8 cellular contexts compared by ENCODE assay signal in the genomic region with DNA sequence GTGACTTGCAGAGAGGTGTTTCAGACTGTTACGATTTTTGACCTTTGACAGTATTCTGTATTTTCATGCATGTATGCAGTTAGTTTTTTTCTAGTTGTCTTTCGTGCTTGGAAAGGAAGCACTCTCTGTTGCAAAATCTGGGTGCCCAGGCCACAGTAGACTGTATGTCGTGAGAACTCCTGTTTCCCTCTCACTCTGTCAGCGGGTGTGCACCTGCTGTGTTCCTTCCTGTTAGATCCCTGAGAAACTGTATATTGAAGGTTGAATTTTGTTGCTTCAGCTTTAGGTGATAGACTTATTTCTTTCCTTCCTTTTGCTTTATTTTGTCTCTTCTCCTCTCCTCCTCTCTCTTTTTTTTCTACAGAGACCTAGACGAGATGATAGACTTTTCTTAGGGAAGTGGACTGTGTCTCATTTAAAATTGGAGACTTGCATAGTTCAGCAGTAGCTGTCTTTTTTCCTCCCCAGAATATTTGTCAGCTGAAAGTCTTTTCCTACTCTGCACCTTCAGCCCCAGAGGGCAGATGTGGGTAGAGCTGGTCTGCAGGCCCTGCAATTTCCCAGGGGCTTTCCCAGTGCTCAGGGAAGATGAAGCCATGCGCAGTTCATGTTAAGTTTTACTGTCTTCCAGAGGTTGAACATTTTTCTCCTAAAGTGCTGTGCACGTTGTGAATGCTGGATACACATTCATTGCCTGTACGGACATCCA. TPM values are rescaled to one million over a fixed set of nuclear protein-coding genes. Genes with fewer than 3 reads are reported as not detected.
DNase-seq lines count a peak whose midpoint lies in the region; ATAC-seq and TF ChIP-seq lines count a peak whose summit lies in the region.

No MANE protein-coding gene starts in this region.

- H3K27me3 ChIP-seq in DOHH2 (ENCODE audit: control insufficient read depth, low read length) (no peaks in the 10 kb centered on the region), MG63 (no peaks in the 10 kb centered on the region), psoas muscle (ENCODE audit: insufficient read depth in 3 of 3, low read length in 2 of 3) (no peaks in the 10 kb centered on the region)

- H3F3A ChIP-seq in DOHH2 (ENCODE audit: control insufficient read depth, insufficient read depth) = peaks cover 4% of the 10 kb centered on the region; the same call in 1 of the 2 replicates

- WGBS in psoas muscle, 3 donors = 17 to 26% (median 23%) methylated on average over 8 of the region's 8 CpGs

- H3K9me3 ChIP-seq in DOHH2 (ENCODE audit: control insufficient read depth, insufficient read depth, low read length) (no peaks in the 10 kb centered on the region), MG63 (no peaks in the 10 kb centered on the region), psoas muscle (no peaks in the 10 kb centered on the region)

- no peaks in the 10 kb centered on the region for H3K27me3 Mint-ChIP-seq in activated T-cell treated with anti-CD3 and anti-CD28 coated beads, Interleukin-2, amount 50 U/mL, for 4 hours (ENCODE audit: low read depth)

- peaks cover 70% of the 10 kb centered on the region for H3K79me2 ChIP-seq in DOHH2 (ENCODE audit: control insufficient read depth, low read length)

- no peaks in the 10 kb centered on the region for H3K36me3 Mint-ChIP-seq in activated T-cell treated with anti-CD3 and anti-CD28 coated beads, Interleukin-2, amount 50 U/mL, for 4 hours (ENCODE audit: insufficient read depth)

- no peak for ATAC-seq in activated T-cell treated with anti-CD3 and anti-CD28 coated beads, Interleukin-2, amount 50 U/mL, for 4 hours
- no peak for ATAC-seq in psoas muscle

- DNase-seq in MG63 (no peak), fibroblast of villous mesenchyme (ENCODE audit: low read depth) (peak; percentile 32), psoas muscle (no peak), putamen (ENCODE audit: low spot score) (no peak), H4 (ENCODE audit: low spot score) (no peak), NCI-H446 treated with DMSO at 0.1 percent for 48 hours (lab: John Stamatoyannopoulos, UW) (no peak)
- peak; percentile 33 for DNase-seq in activated T-cell treated with anti-CD3 and anti-CD28 coated beads, Interleukin-2, amount 50 U/mL, for 4 hours

- H3K36me3 ChIP-seq in DOHH2 (ENCODE audit: control insufficient read depth, low read length) (peaks cover 8% of the 10 kb centered on the region), MG63 (no peaks in the 10 kb centered on the region; the same call in 1 of the 2 replicates), psoas muscle (ENCODE audit: insufficient read depth in 1 of 2, low read depth in 1 of 2) (no peaks in the 10 kb centered on the region)

- TF ChIP-seq CTCF in DOHH2 (IDR thresholded peaks at IDR 0.05; ENCODE audit: low read depth, low read length, poor library complexity, severe bottlenecking) = no peak
- no peak for TF ChIP-seq CTCF in fibroblast of villous mesenchyme (IDR thresholded peaks at IDR 0.05; ENCODE audit: insufficient read depth, low read depth, low read length)
- no peak for TF ChIP-seq CTCF in psoas muscle (IDR thresholded peaks at IDR 0.05)

- H3K4me3 ChIP-seq in DOHH2 (ENCODE audit: low read length) = peak overlapping the region; percentile 80
- H3K4me3 ChIP-seq in MG63 = peak overlapping the region; percentile 91
- H3K4me3 ChIP-seq in fibroblast of villous mesenchyme (ENCODE audit: low read depth, low read length) = peak overlapping the region; percentile 80
- peak overlapping the region; percentile 99 for H3K4me3 ChIP-seq in psoas muscle

- peaks cover 59% of the 10 kb centered on the region for H3K4me1 Mint-ChIP-seq in activated T-cell treated with anti-CD3 and anti-CD28 coated beads, Interleukin-2, amount 50 U/mL, for 4 hours (ENCODE audit: low read depth)

- peak overlapping the region; percentile 92 for H3K4me3 Mint-ChIP-seq in activated T-cell treated with anti-CD3 and anti-CD28 coated beads, Interleukin-2, amount 50 U/mL, for 4 hours

- H3K4me2 ChIP-seq in DOHH2 (ENCODE audit: low read length) = peak overlapping the region; percentile 64

- intact Hi-C loops in psoas muscle (cut with DNase I) = loop anchor here (5.0 kb wide), 1 partner anchor 39 kb away; no protein-coding TSS in a partner anchor

- H4K20me1 ChIP-seq in DOHH2 (ENCODE audit: control insufficient read depth, insufficient read depth, low read depth, low read length) = peaks cover 8% of the 10 kb centered on the region

- no peaks in the 10 kb centered on the region for H3K9me3 Mint-ChIP-seq in activated T-cell treated with anti-CD3 and anti-CD28 coated beads, Interleukin-2, amount 50 U/mL, for 4 hours

- H3K27ac ChIP-seq in DOHH2 (ENCODE audit: low read depth, low read length) (peak overlapping the region; percentile 63), psoas muscle (peak overlapping the region; percentile 98)

- H3K4me1 ChIP-seq in DOHH2 (ENCODE audit: control insufficient read depth, low read length) (peaks cover 44% of the 10 kb centered on the region), psoas muscle (peaks cover 46% of the 10 kb centered on the region)

- no peaks in the 10 kb centered on the region for H3K9me2 ChIP-seq in DOHH2 (replicated peaks; ENCODE audit: control insufficient read depth, low read length)

RNA-seq across cellular contexts. Expression of gene TRAPPC10, which starts 1.4 kb away (rescaled TPM):
- total RNA-seq in MG63 (2014; rRNA removed; shearing (Covaris generic); ENCODE audit: low replicate concordance) = 18.3 and 33.7 TPM in 2 replicates
- 10 to 100 TPM; 43.0 to 48.1 (median 44.8) TPM for total RNA-seq in activated T-cell treated with anti-CD3 and anti-CD28 coated beads, Interleukin-2, amount 50 U/mL, for 4 hours
- total RNA-seq in fibroblast of villous mesenchyme = 27.1 and 28.5 TPM in 2 replicates
- 10 to 100 TPM; 13.3 to 22.2 (median 20.4) TPM for total RNA-seq in psoas muscle
- 10 to 100 TPM in 1 of 3 donors, 1 to 10 TPM in 2; 6.4 to 21.4 (median 8.5) TPM for polyA plus RNA-seq in psoas muscle
- total RNA-seq in H4 (2014; rRNA removed; shearing (Covaris generic)) = 15.0 and 16.5 TPM in 2 replicates

Comparison
In these comparisons a context has a peak if more than half of its experiments do, and no peak if none do; other contexts are left out.
1. DNase-seq: peak in activated T-cell treated with anti-CD3 and anti-CD28 coated beads, Interleukin-2, amount 50 U/mL, for 4 hours (single experiment) and fibroblast of villous mesenchyme (single experiment); none in MG63 (single experiment), psoas muscle (0 of 2), putamen (single experiment), H4 (single experiment) and NCI-H446 treated with DMSO at 0.1 percent for 48 hours (single experiment).
2. Peak in every context shown above with its lines, with median percentiles within 50 percentile points of each other: H3K4me3 ChIP-seq.